ENCODE assay signal across 11 cellular contexts in the genomic region with DNA sequence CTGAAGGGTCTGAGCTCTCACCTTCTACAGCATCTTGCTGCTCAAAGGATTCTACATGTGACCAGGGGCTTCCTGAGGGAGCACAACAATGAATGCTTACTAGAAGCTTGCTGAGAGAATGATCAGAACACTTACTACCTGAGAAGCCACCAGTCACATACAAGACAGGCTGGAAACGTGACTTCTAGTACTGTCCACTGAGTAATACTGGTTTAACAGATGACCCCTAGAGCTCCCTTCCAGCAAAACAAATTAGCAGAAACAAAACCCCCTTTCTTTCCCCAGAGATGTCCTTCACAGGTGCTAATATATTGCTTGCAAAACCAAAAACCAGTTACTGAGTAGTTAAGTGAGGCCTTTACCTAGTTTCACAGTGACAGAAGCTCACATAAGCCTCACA. TPM values are rescaled to one million over a fixed set of nuclear protein-coding genes. Genes with fewer than 3 reads are reported as not detected.
DNase-seq lines count a peak whose midpoint lies in the region; ATAC-seq and TF ChIP-seq lines count a peak whose summit lies in the region.
"Had no signal": no experiment of that assay in that cellular context is flagged by ENCODE, and none has a peak within 500 bp of the region (broad histone marks: within the 10 kb centered on the region; RNA-seq: fewer than 3 reads in every experiment).

No MANE protein-coding gene starts in this region.

- H3K27me3 ChIP-seq in HUES64 (ENCODE audit: insufficient read depth, low read length) = no peaks in the 10 kb centered on the region
- H3K27me3 ChIP-seq in neural progenitor cell = no peaks in the 10 kb centered on the region

- H3K9me3 ChIP-seq in HUES64 (ENCODE audit: insufficient read depth, low read depth, low read length) (no peaks in the 10 kb centered on the region), neural progenitor cell (ENCODE audit: low read depth) (no peaks in the 10 kb centered on the region)

- no peak for ATAC-seq in activated naive CD8-positive, alpha-beta T cell treated with anti-CD3 and anti-CD28 coated beads, Interleukin-2, amount 50 U/mL, for 24 hours

- H3K27me3 Mint-ChIP-seq in T-helper 1 cell treated with Interleukin-12 subunit alpha and Interleukin-12 subunit beta and Interleukin-4 antibody, amounts not matched to agents 30 μg/mL and 1 μg/mL, for 36 hours (ENCODE audit: low read depth) = no peaks in the 10 kb centered on the region
- no peaks in the 10 kb centered on the region for H3K27me3 Mint-ChIP-seq in activated naive CD8-positive, alpha-beta T cell treated with anti-CD3 and anti-CD28 coated beads, Interleukin-2, amount 50 U/mL, for 24 hours
- H3K27me3 Mint-ChIP-seq in neural progenitor cell (ENCODE audit: insufficient read depth, low read depth) = peaks cover 2% of the 10 kb centered on the region

- TF ChIP-seq CTCF in neural progenitor cell (IDR thresholded peaks at IDR 0.05) = no peak

- peaks cover 40% of the 10 kb centered on the region for H3K4me1 Mint-ChIP-seq in T-helper 1 cell treated with Interleukin-12 subunit alpha and Interleukin-12 subunit beta and Interleukin-4 antibody, amounts not matched to agents 30 μg/mL and 1 μg/mL, for 36 hours (ENCODE audit: low read depth)
- H3K4me1 Mint-ChIP-seq in activated naive CD8-positive, alpha-beta T cell treated with anti-CD3 and anti-CD28 coated beads, Interleukin-2, amount 50 U/mL, for 24 hours = peaks cover 68% of the 10 kb centered on the region
- peaks cover 25% of the 10 kb centered on the region for H3K4me1 Mint-ChIP-seq in neural progenitor cell

- H3K4me3 ChIP-seq in HUES64 (ENCODE audit: low read length) = peak overlapping the region; percentile 99; the same call in 1 of the 2 replicates
- no peak overlapping the region for H3K4me3 ChIP-seq in neural progenitor cell

- no peak for DNase-seq in T-helper 1 cell
- no peak for DNase-seq in activated naive CD8-positive, alpha-beta T cell treated with anti-CD3 and anti-CD28 coated beads, Interleukin-2, amount 50 U/mL, for 24 hours
- no peak for DNase-seq in neural progenitor cell (ENCODE audit: low spot score)
- no peak for DNase-seq in NCI-H526 treated with DMSO at 0.1 percent for 48 hours (lab: John Stamatoyannopoulos, UW)
- DNase-seq in islet precursor cell = no peak
- no peak for DNase-seq in NCI-H1436 (lab: John Stamatoyannopoulos, UW)
- DNase-seq: 8988T, caudate nucleus, SHP77 treated with DMSO at 0.1 percent for 48 hours had no signal

- H3F3A ChIP-seq in neural progenitor cell (ENCODE audit: low read depth) = peaks cover 13% of the 10 kb centered on the region

- H3K9ac ChIP-seq in HUES64 (ENCODE audit: low read depth, low read length) (no peak overlapping the region), neural progenitor cell (no peak overlapping the region)

- H3K79me2 ChIP-seq in neural progenitor cell (ENCODE audit: low read depth) = peaks cover 92% of the 10 kb centered on the region

- peaks cover 6% of the 10 kb centered on the region; the same call in 1 of the 2 replicates for H3K36me3 ChIP-seq in HUES64 (ENCODE audit: insufficient read depth, low read length)
- no peaks in the 10 kb centered on the region for H3K36me3 ChIP-seq in neural progenitor cell

- WGBS in HUES64 = 53% methylated on average over 1 of the region's 1 CpG

- H3K36me3 Mint-ChIP-seq in T-helper 1 cell treated with Interleukin-12 subunit alpha and Interleukin-12 subunit beta and Interleukin-4 antibody, amounts not matched to agents 30 μg/mL and 1 μg/mL, for 36 hours (ENCODE audit: low read depth) = peaks cover 2% of the 10 kb centered on the region
- peaks cover 20% of the 10 kb centered on the region for H3K36me3 Mint-ChIP-seq in activated naive CD8-positive, alpha-beta T cell treated with anti-CD3 and anti-CD28 coated beads, Interleukin-2, amount 50 U/mL, for 24 hours (ENCODE audit: low read depth)
- no peaks in the 10 kb centered on the region for H3K36me3 Mint-ChIP-seq in neural progenitor cell

- no peak overlapping the region for H3K27ac Mint-ChIP-seq in T-helper 1 cell treated with Interleukin-12 subunit alpha and Interleukin-12 subunit beta and Interleukin-4 antibody, amounts not matched to agents 30 μg/mL and 1 μg/mL, for 36 hours
- H3K27ac Mint-ChIP-seq in activated naive CD8-positive, alpha-beta T cell treated with anti-CD3 and anti-CD28 coated beads, Interleukin-2, amount 50 U/mL, for 24 hours = peak overlapping the region; percentile 23
- H3K27ac Mint-ChIP-seq in neural progenitor cell = no peak overlapping the region

- H3K9me3 Mint-ChIP-seq in T-helper 1 cell treated with Interleukin-12 subunit alpha and Interleukin-12 subunit beta and Interleukin-4 antibody, amounts not matched to agents 30 μg/mL and 1 μg/mL, for 36 hours = no peaks in the 10 kb centered on the region
- H3K9me3 Mint-ChIP-seq in activated naive CD8-positive, alpha-beta T cell treated with anti-CD3 and anti-CD28 coated beads, Interleukin-2, amount 50 U/mL, for 24 hours = no peaks in the 10 kb centered on the region
- H3K9me3 Mint-ChIP-seq in neural progenitor cell = no peaks in the 10 kb centered on the region

- H3K27ac ChIP-seq in HUES64 (ENCODE audit: low read depth, low read length) = no peak overlapping the region
- no peak overlapping the region for H3K27ac ChIP-seq in neural progenitor cell

- H3K4me1 ChIP-seq in HUES64 (ENCODE audit: insufficient read depth, low read length) (peaks cover 21% of the 10 kb centered on the region), neural progenitor cell (peaks cover 16% of the 10 kb centered on the region)

- no peak overlapping the region for H3K4me2 ChIP-seq in neural progenitor cell

- peak overlapping the region; percentile 5 for H3K4me3 Mint-ChIP-seq in T-helper 1 cell treated with Interleukin-12 subunit alpha and Interleukin-12 subunit beta and Interleukin-4 antibody, amounts not matched to agents 30 μg/mL and 1 μg/mL, for 36 hours
- peak overlapping the region; percentile 96 for H3K4me3 Mint-ChIP-seq in activated naive CD8-positive, alpha-beta T cell treated with anti-CD3 and anti-CD28 coated beads, Interleukin-2, amount 50 U/mL, for 24 hours
- H3K4me3 Mint-ChIP-seq in neural progenitor cell = peak overlapping the region; percentile 66

- H4K20me1 ChIP-seq in neural progenitor cell (ENCODE audit: low read depth) = peaks cover 57% of the 10 kb centered on the region

- H2AFZ ChIP-seq in neural progenitor cell (replicated peaks) = no peak overlapping the region

RNA-seq across cellular contexts. Expression of a gene that starts 2.1 kb away (rescaled TPM):
- polyA plus RNA-seq in HUES64 (2013, experiment 1 of 2) = 21.2 TPM
- polyA plus RNA-seq in HUES64 (2013, experiment 2 of 2) = 17.9 TPM
- 8.5 and 12.3 TPM in 2 replicates for total RNA-seq in neural progenitor cell (ENCODE audit: low replicate concordance)

RNA-seq across cellular contexts. Expression of a gene that starts 2.2 kb away (rescaled TPM):
- 22.0 TPM for polyA plus RNA-seq in HUES64 (2013, experiment 1 of 2)
- 16.8 TPM for polyA plus RNA-seq in HUES64 (2013, experiment 2 of 2)
- total RNA-seq in neural progenitor cell (ENCODE audit: low replicate concordance) = 10.3 and 12.9 TPM in 2 replicates

Comparison
In these comparisons a context has a peak if more than half of its experiments do, and no peak if none do; other contexts are left out.
1. H3K4me3 Mint-ChIP-seq: peak in every context shown above with its lines; median percentile 96 in activated naive CD8-positive, alpha-beta T cell treated with anti-CD3 and anti-CD28 coated beads, Interleukin-2, amount 50 U/mL, for 24 hours; 66 in neural progenitor cell; 5 in T-helper 1 cell treated with Interleukin-12 subunit alpha and Interleukin-12 subunit beta and Interleukin-4 antibody, amounts not matched to agents 30 μg/mL and 1 μg/mL, for 36 hours.